ENCODE assay signal across 19 cellular contexts in the genomic region with DNA sequence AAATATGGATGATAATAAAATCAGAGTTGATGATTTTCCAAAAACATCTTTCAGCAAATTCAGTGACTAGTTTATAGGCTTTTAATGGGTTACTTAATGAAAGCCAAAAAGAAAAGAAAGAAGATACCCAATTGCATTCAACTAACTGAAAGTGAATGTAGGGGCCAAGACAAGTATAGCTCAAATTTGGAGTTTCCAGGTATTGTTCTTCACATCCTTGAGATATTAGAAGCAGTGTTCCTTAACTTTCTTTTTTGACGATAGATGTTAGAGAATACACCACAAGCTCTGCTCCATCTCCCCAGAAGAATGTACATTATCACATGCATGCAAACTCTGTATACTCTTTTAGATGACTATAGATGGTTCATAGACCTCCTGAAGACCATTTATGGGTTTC. TPM values are rescaled to one million over a fixed set of nuclear protein-coding genes. Genes with fewer than 3 reads are reported as not detected.
DNase-seq lines count a peak whose midpoint lies in the region; ATAC-seq, FAIRE-seq and TF ChIP-seq lines count a peak whose summit lies in the region.
"Had no signal": no experiment of that assay in that cellular context is flagged by ENCODE, and none has a peak within 500 bp of the region (broad histone marks: within the 10 kb centered on the region; RNA-seq: fewer than 3 reads in every experiment).

No MANE protein-coding gene starts in this region.

- no peaks in the 10 kb centered on the region for H3K9me3 Mint-ChIP-seq in activated CD4-positive, alpha-beta T cell treated with anti-CD3 and anti-CD28 coated beads for 36 hours (ENCODE audit: low read depth)
- peaks cover 3% of the 10 kb centered on the region for H3K9me3 Mint-ChIP-seq in activated CD4-positive, alpha-beta T cell treated with anti-CD3 and anti-CD28 coated beads, Interleukin-2, amount 10 ng/mL, durations not matched to agents 24 days and 14 days
- H3K9me3 Mint-ChIP-seq: CD8-positive, alpha-beta T cell had no signal

- H3K9ac ChIP-seq in endothelial cell of umbilical vein (replicated peaks; ENCODE audit: extremely low read depth, insufficient read depth, low read length): no peak overlapping the region
- H3K9ac ChIP-seq: BLaER1 treated with 17β-estradiol and CSF1 and Interleukin-3, amounts not matched to agents 10 nM and 100 nM had no signal

- CTCF ChIA-PET in activated CD4-positive, alpha-beta T cell treated with anti-CD3 and anti-CD28 coated beads for 36 hours (lab: Charles Lee): interaction anchor here (0.6 to 0.9 kb wide), 4 partner anchors 10 to 268 kb away, joined by 3 to 7 read pairs (median 4); no protein-coding TSS in a partner anchor
- CTCF ChIA-PET in endothelial cell of umbilical vein (lab: Charles Lee): interaction anchor here (1.1 to 4.4 kb wide), 3 partner anchors 10 to 21 kb away, joined by 7 to 11 read pairs (median 9); no protein-coding TSS in a partner anchor

- H3K4me3 ChIP-seq in endothelial cell of umbilical vein (replicated peaks in 1 of 3; ENCODE audit: insufficient read depth in 1 of 3, low read depth in 1 of 3, low read length in 3 of 3): no peak overlapping the region
- H3K4me3 ChIP-seq: A549; BLaER1 treated with 17β-estradiol and CSF1 and Interleukin-3, amounts not matched to agents 10 nM and 100 nM had no signal

- no peak overlapping the region for H3K4me3 Mint-ChIP-seq in activated CD4-positive, alpha-beta T cell treated with anti-CD3 and anti-CD28 coated beads for 36 hours
- H3K4me3 Mint-ChIP-seq in activated CD4-positive, alpha-beta T cell treated with anti-CD3 and anti-CD28 coated beads, Interleukin-2, amount 10 ng/mL, durations not matched to agents 24 days and 14 days: no peak overlapping the region
- H3K4me3 Mint-ChIP-seq: B cell; CD4-positive, alpha-beta T cell; CD8-positive, alpha-beta T cell had no signal

- no peaks in the 10 kb centered on the region for H3K9me1 ChIP-seq in endothelial cell of umbilical vein (replicated peaks; ENCODE audit: control insufficient read depth, extremely low read depth, insufficient read depth, low read length)

- DNase-seq in activated CD4-positive, alpha-beta T cell treated with anti-CD3 and anti-CD28 coated beads for 36 hours: no peak
- DNase-seq in activated CD4-positive, alpha-beta T cell treated with anti-CD3 and anti-CD28 coated beads, Interleukin-2, amount 10 ng/mL, durations not matched to agents 24 days and 14 days: no peak
- DNase-seq in dermis blood vessel endothelial cell (peak; percentile 27), endothelial cell of umbilical vein (ENCODE audit: low read depth, low spot score) (peak; percentile 10), KG1 (lab: John Stamatoyannopoulos, UW) (no peak)
- DNase-seq: AML-193; Caco-2; Calu3; CD4-positive, alpha-beta T cell; CD8-positive, alpha-beta T cell; GF-D8 had no signal

- dilution Hi-C loops in endothelial cell of umbilical vein (cut with MboI; ENCODE audit: extremely low pct_ligation_motif_present, low sequenced_read_pairs): no loop called here

- no peaks in the 10 kb centered on the region for H3K27me3 ChIP-seq in endothelial cell of umbilical vein (ENCODE audit: control insufficient read depth in 2 of 2, insufficient read depth in 2 of 2, low read length in 2 of 2)
- H3K27me3 ChIP-seq: BLaER1 treated with 17β-estradiol and CSF1 and Interleukin-3, amounts not matched to agents 10 nM and 100 nM had no signal

- H3K36me3 Mint-ChIP-seq in activated CD4-positive, alpha-beta T cell treated with anti-CD3 and anti-CD28 coated beads for 36 hours (ENCODE audit: low read depth): peaks cover 19% of the 10 kb centered on the region
- H3K36me3 Mint-ChIP-seq in activated CD4-positive, alpha-beta T cell treated with anti-CD3 and anti-CD28 coated beads, Interleukin-2, amount 10 ng/mL, durations not matched to agents 24 days and 14 days (ENCODE audit: low read depth): peaks cover 13% of the 10 kb centered on the region

- peaks cover 76% of the 10 kb centered on the region for H3K79me2 ChIP-seq in endothelial cell of umbilical vein (ENCODE audit: control insufficient read depth, insufficient read depth, low read length)

- POLR2A ChIA-PET in activated CD4-positive, alpha-beta T cell treated with anti-CD3 and anti-CD28 coated beads for 36 hours (lab: Charles Lee): no interaction called here
- POLR2A ChIA-PET in endothelial cell of umbilical vein (lab: Charles Lee): no interaction called here

- peaks cover 3% of the 10 kb centered on the region for H4K20me1 ChIP-seq in endothelial cell of umbilical vein (replicated peaks; ENCODE audit: control insufficient read depth, extremely low read depth, insufficient read depth, low read length)

- no TSS peak for BruUV-seq in endothelial cell of umbilical vein (replicated peaks; lab: Mats Ljungman, UMichigan)

- ATAC-seq in activated CD4-positive, alpha-beta T cell treated with anti-CD3 and anti-CD28 coated beads for 36 hours: no peak
- ATAC-seq: A549; CD8-positive, alpha-beta T cell had no signal

- no peak overlapping the region for H3K27ac ChIP-seq in endothelial cell of umbilical vein (ENCODE audit: insufficient read depth, low read depth, low read length)
- H3K27ac ChIP-seq: 22Rv1; A549; BLaER1 treated with 17β-estradiol and CSF1 and Interleukin-3, amounts not matched to agents 10 nM and 100 nM; C4-2B had no signal

- H3K27ac Mint-ChIP-seq in activated CD4-positive, alpha-beta T cell treated with anti-CD3 and anti-CD28 coated beads for 36 hours: peak overlapping the region; percentile 24
- no peak overlapping the region for H3K27ac Mint-ChIP-seq in activated CD4-positive, alpha-beta T cell treated with anti-CD3 and anti-CD28 coated beads, Interleukin-2, amount 10 ng/mL, durations not matched to agents 24 days and 14 days
- H3K27ac Mint-ChIP-seq: B cell; CD4-positive, alpha-beta T cell; CD8-positive, alpha-beta T cell had no signal

- H3K4me1 Mint-ChIP-seq in activated CD4-positive, alpha-beta T cell treated with anti-CD3 and anti-CD28 coated beads for 36 hours: peaks cover 52% of the 10 kb centered on the region
- peaks cover 30% of the 10 kb centered on the region for H3K4me1 Mint-ChIP-seq in activated CD4-positive, alpha-beta T cell treated with anti-CD3 and anti-CD28 coated beads, Interleukin-2, amount 10 ng/mL, durations not matched to agents 24 days and 14 days

- no peaks in the 10 kb centered on the region for H3K36me3 ChIP-seq in endothelial cell of umbilical vein (ENCODE audit: control insufficient read depth in 2 of 2, extremely low read depth in 1 of 2, insufficient read depth in 2 of 2, low read length in 2 of 2)

- no peak overlapping the region for H2AFZ ChIP-seq in endothelial cell of umbilical vein (ENCODE audit: low read depth, low read length)

- H3K4me2 ChIP-seq in endothelial cell of umbilical vein (ENCODE audit: insufficient read depth, low read length): no peak overlapping the region
- H3K4me2 ChIP-seq: A549; BLaER1 treated with 17β-estradiol and CSF1 and Interleukin-3, amounts not matched to agents 10 nM and 100 nM had no signal

- no peaks in the 10 kb centered on the region for H3K27me3 Mint-ChIP-seq in activated CD4-positive, alpha-beta T cell treated with anti-CD3 and anti-CD28 coated beads for 36 hours
- no peaks in the 10 kb centered on the region for H3K27me3 Mint-ChIP-seq in activated CD4-positive, alpha-beta T cell treated with anti-CD3 and anti-CD28 coated beads, Interleukin-2, amount 10 ng/mL, durations not matched to agents 24 days and 14 days
- H3K27me3 Mint-ChIP-seq: B cell; CD4-positive, alpha-beta T cell had no signal

- no peak for FAIRE-seq in endothelial cell of umbilical vein (lab: Jason Lieb, UNC)
- FAIRE-seq: A549, D721Med, G401.6, GM12891 had no signal

- intact Hi-C loops in activated CD4-positive, alpha-beta T cell treated with anti-CD3 and anti-CD28 coated beads for 36 hours (cut with DNase I, micrococcal nuclease): no loop called here
- intact Hi-C loops in activated CD4-positive, alpha-beta T cell treated with anti-CD3 and anti-CD28 coated beads, Interleukin-2, amount 10 ng/mL, durations not matched to agents 24 days and 14 days (cut with micrococcal nuclease): no loop called here
- intact Hi-C loops in endothelial cell of umbilical vein (cut with micrococcal nuclease): no loop called here

- no peak for TF ChIP-seq POLR2A in endothelial cell of umbilical vein (IDR thresholded peaks at IDR 0.05; ENCODE audit: low read depth, low read length)

- no peak for TF ChIP-seq CTCF in endothelial cell of umbilical vein (IDR thresholded peaks at IDR 0.05; ENCODE audit: extremely low read depth in 1 of 2, insufficient read depth in 1 of 2, low read depth in 1 of 2, low read length in 2 of 2)

- no peaks in the 10 kb centered on the region for H3K9me3 ChIP-seq in endothelial cell of umbilical vein (replicated peaks; ENCODE audit: control insufficient read depth, insufficient read depth, low read length)
- H3K9me3 ChIP-seq: A549, Caco-2 had no signal

- peaks cover 2% of the 10 kb centered on the region for H3K4me1 ChIP-seq in endothelial cell of umbilical vein (ENCODE audit: control insufficient read depth, extremely low read depth, insufficient read depth, low read length)
- H3K4me1 ChIP-seq: A549, Caco-2 had no signal

TF ChIP-seq in endothelial cell of umbilical vein, 7 proteins besides CTCF, POLR2A, EP300 and RAD21 (continues in another document):
- TF ChIP-seq FOS (IDR thresholded peaks at IDR 0.05; ENCODE audit: borderline replicate concordance, insufficient read depth, low read length) (no peak), MAX (IDR thresholded peaks at IDR 0.05; ENCODE audit: insufficient read depth, insufficient read length) (no peak), MYC (IDR thresholded peaks at IDR 0.05; ENCODE audit: low read depth, low read length) (no peak), EZH2 (IDR thresholded peaks at IDR 0.05; ENCODE audit: borderline replicate concordance, low read depth, low read length, severe bottlenecking) (no peak), GATA2 (IDR thresholded peaks at IDR 0.05; ENCODE audit: insufficient read depth, insufficient read length, low read depth, low read length) (no peak)

RNA-seq across cellular contexts. Expression of gene PDS5B, which starts 43.6 kb away (rescaled TPM):
- total RNA-seq in activated CD4-positive, alpha-beta T cell treated with anti-CD3 and anti-CD28 coated beads for 36 hours: 10 to 100 TPM; 51.3 to 75.7 TPM
- total RNA-seq in activated CD4-positive, alpha-beta T cell treated with anti-CD3 and anti-CD28 coated beads, Interleukin-2, amount 10 ng/mL, durations not matched to agents 24 days and 14 days: 60.3 and 70.2 TPM in 2 replicates
- total RNA-seq in dermis blood vessel endothelial cell (35.7 and 40.2 TPM in 2 replicates), endothelial cell of umbilical vein (40.3 and 41.0 TPM in 2 replicates)
- polyA plus RNA-seq in endothelial cell of umbilical vein: 2.6 and 3.9 TPM in 2 replicates
- 6.1 and 7.0 TPM in 2 replicates for polyA plus RNA-seq in endothelial cell of umbilical vein (2011; cell fraction: cytosol; rRNA removed)
- polyA plus RNA-seq in endothelial cell of umbilical vein (2011; cell fraction: nucleus; rRNA removed): 23.2 and 30.7 TPM in 2 replicates
- polyA plus RNA-seq in endothelial cell of umbilical vein (2012): 16.1 and 22.5 TPM in 2 replicates
- 11.9 and 13.1 TPM in 2 replicates for polyA minus RNA-seq in endothelial cell of umbilical vein
- 17.5 TPM for polyA minus RNA-seq in endothelial cell of umbilical vein (2011; cell fraction: cytosol; rRNA and poly(A)+ RNA removed)
- 72.5 and 106 TPM in 2 replicates for polyA minus RNA-seq in endothelial cell of umbilical vein (2011; cell fraction: nucleus; rRNA and poly(A)+ RNA removed)

Comparison
In these comparisons a context has a peak if more than half of its experiments do, and no peak if none do; other contexts are left out.
1. DNase-seq: peak in dermis blood vessel endothelial cell (single experiment) and endothelial cell of umbilical vein (single experiment); none in activated CD4-positive, alpha-beta T cell treated with anti-CD3 and anti-CD28 coated beads for 36 hours (single experiment), activated CD4-positive, alpha-beta T cell treated with anti-CD3 and anti-CD28 coated beads, Interleukin-2, amount 10 ng/mL, durations not matched to agents 24 days and 14 days (single experiment) and KG1 (single experiment).